Comparison of ENCODE assay signal across 9 cellular contexts in genomic region chr4:66688674-66689073, GRCh38.
DNase-seq lines count a peak whose midpoint lies in the region; TF ChIP-seq lines count a peak whose summit lies in the region.
"Had no signal": no experiment of that assay in that cellular context is flagged by ENCODE, and none has a peak within 500 bp of the region (broad histone marks: within the 10 kb centered on the region; RNA-seq: fewer than 3 reads in every experiment).

No MANE protein-coding gene starts in this region.

- H3K36me3 ChIP-seq in brain microvascular endothelial cell (replicated peaks) = no peaks in the 10 kb centered on the region

- no peaks in the 10 kb centered on the region for H3K4me1 Mint-ChIP-seq in T-helper 2 cell treated with Interferon-gamma antibody and Interleukin-4, amounts not matched to agents 5 μg/mL and 100 μg/mL, for 36 hours (ENCODE audit: low read depth)
- H3K4me1 Mint-ChIP-seq: CD4-positive, CD25-positive, alpha-beta regulatory T cell had no signal

- H3K27ac Mint-ChIP-seq in T-helper 2 cell treated with Interferon-gamma antibody and Interleukin-4, amounts not matched to agents 5 μg/mL and 100 μg/mL, for 36 hours = no peak overlapping the region

- no peaks in the 10 kb centered on the region for H3K9me3 Mint-ChIP-seq in T-helper 2 cell treated with Interferon-gamma antibody and Interleukin-4, amounts not matched to agents 5 μg/mL and 100 μg/mL, for 36 hours

- H3K27ac ChIP-seq in brain microvascular endothelial cell = no peak overlapping the region

- no peak overlapping the region for H3K4me3 ChIP-seq in brain microvascular endothelial cell (ENCODE audit: low read depth, low read length)
- no peak overlapping the region for H3K4me3 ChIP-seq in skeletal muscle cell (ENCODE audit: low read depth, low read length)

- H3K4me3 Mint-ChIP-seq in T-helper 2 cell treated with Interferon-gamma antibody and Interleukin-4, amounts not matched to agents 5 μg/mL and 100 μg/mL, for 36 hours = no peak overlapping the region
- H3K4me3 Mint-ChIP-seq: CD4-positive, CD25-positive, alpha-beta regulatory T cell had no signal

- no peaks in the 10 kb centered on the region for H3K27me3 Mint-ChIP-seq in T-helper 2 cell treated with Interferon-gamma antibody and Interleukin-4, amounts not matched to agents 5 μg/mL and 100 μg/mL, for 36 hours (ENCODE audit: low read depth)
- H3K27me3 Mint-ChIP-seq: CD4-positive, CD25-positive, alpha-beta regulatory T cell had no signal

- peak; percentile 8 for DNase-seq in NCI-H2196 treated with DMSO at 0.1 percent for 48 hours (lab: John Stamatoyannopoulos, UW; ENCODE audit: unreplicated experiment)
- DNase-seq in NCI-H2196 (lab: John Stamatoyannopoulos, UW; ENCODE audit: unreplicated experiment) = no peak
- DNase-seq in NCI-H2227 treated with DMSO at 0.1 percent for 48 hours (lab: John Stamatoyannopoulos, UW) = peak; percentile 7
- DNase-seq in brain microvascular endothelial cell = no peak
- peak; percentile 4 for DNase-seq in skeletal muscle cell (ENCODE audit: low read depth)
- no peak for DNase-seq in NOMO-1 treated with dmso at 0.1 percent for 144 hours (lab: John Stamatoyannopoulos, UW; ENCODE audit: unreplicated experiment)
- no peak for DNase-seq in T-helper 2 cell treated with Interferon-gamma antibody and Interleukin-4, amounts not matched to agents 5 μg/mL and 100 μg/mL, for 36 hours (ENCODE audit: low spot score)
- no peak for DNase-seq in cerebellum (ENCODE audit: low spot score)
- DNase-seq: CD4-positive, CD25-positive, alpha-beta regulatory T cell had no signal

- TF ChIP-seq CTCF in brain microvascular endothelial cell (IDR thresholded peaks at IDR 0.05; ENCODE audit: low read depth, low read length, missing control alignments) = peak; percentile 20

- H3K27me3 ChIP-seq in brain microvascular endothelial cell (replicated peaks) = no peaks in the 10 kb centered on the region

- in situ Hi-C loops in brain microvascular endothelial cell (cut with HindIII; ENCODE audit: low pct_ligation_motif_present, low sequenced_read_pairs) = no loop called here

- H3K36me3 Mint-ChIP-seq in T-helper 2 cell treated with Interferon-gamma antibody and Interleukin-4, amounts not matched to agents 5 μg/mL and 100 μg/mL, for 36 hours (ENCODE audit: low read depth) = no peaks in the 10 kb centered on the region
- H3K36me3 Mint-ChIP-seq: CD4-positive, CD25-positive, alpha-beta regulatory T cell had no signal

Comparison
In these comparisons a context has a peak if more than half of its experiments do, and no peak if none do; other contexts are left out.
1. DNase-seq: peak in NCI-H2196 treated with DMSO at 0.1 percent for 48 hours (single experiment), NCI-H2227 treated with DMSO at 0.1 percent for 48 hours (single experiment) and skeletal muscle cell (single experiment); none in NCI-H2196 (single experiment), brain microvascular endothelial cell (single experiment), NOMO-1 treated with dmso at 0.1 percent for 144 hours (single experiment), T-helper 2 cell treated with Interferon-gamma antibody and Interleukin-4, amounts not matched to agents 5 μg/mL and 100 μg/mL, for 36 hours (single experiment) and cerebellum (single experiment).